In genomic region chr1:153962088-153963029, GRCh38 we compare ENCODE assay signal across 1 cellular context.
A peak's percentile ranks its signal among the peaks of the same experiment; 100 is the strongest.
TF ChIP-seq lines count a peak whose summit lies in the region.

No MANE protein-coding gene starts in this region.

TF ChIP-seq in endothelial cell of umbilical vein, 7 proteins besides CTCF, POLR2A, EP300 and RAD21:
- TF ChIP-seq MYC (IDR thresholded peaks at IDR 0.05; ENCODE audit: low read depth, low read length) = no peak
- peak; percentile 48 for TF ChIP-seq FOS (IDR thresholded peaks at IDR 0.05; ENCODE audit: borderline replicate concordance, insufficient read depth, low read length)
- peak; percentile 37 for TF ChIP-seq JUN (IDR thresholded peaks at IDR 0.05; ENCODE audit: borderline replicate concordance, insufficient read depth, insufficient read length, low read depth)
